In the genomic region with DNA sequence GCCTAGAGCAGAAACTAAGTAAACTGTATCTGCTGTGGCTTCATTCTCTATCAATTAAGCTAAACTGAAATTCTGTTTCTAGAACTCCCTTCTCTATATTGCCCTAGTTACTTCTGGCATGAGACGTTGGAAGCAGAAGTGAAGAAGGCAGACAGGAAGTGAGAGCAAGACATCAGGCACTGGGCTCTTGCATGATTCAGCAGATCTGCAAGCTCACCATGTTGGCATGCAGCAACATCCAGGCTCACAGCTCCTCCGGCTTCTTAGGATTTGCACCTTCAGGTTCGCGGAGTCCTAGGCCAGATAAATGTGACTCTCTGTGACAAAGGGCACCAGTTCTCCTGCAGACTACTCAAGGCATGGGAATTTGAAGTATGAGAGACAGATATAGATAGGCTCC, we compare ENCODE assay signal across 11 cellular contexts.
DNase-seq lines count a peak whose midpoint lies in the region; ATAC-seq and TF ChIP-seq lines count a peak whose summit lies in the region.
"Had no signal": no experiment of that assay in that cellular context is flagged by ENCODE, and none has a peak within 500 bp of the region (broad histone marks: within the 10 kb centered on the region; RNA-seq: fewer than 3 reads in every experiment).

No MANE protein-coding gene starts in this region.

- H3K9me2 ChIP-seq in PC-3 (replicated peaks; ENCODE audit: low read length) = no peaks in the 10 kb centered on the region

- POLR2A ChIA-PET in PC-3 (lab: Charles Lee; ENCODE audit: unreplicated experiment) = no interaction called here

- TF ChIP-seq CTCF in left ventricle myocardium inferior (IDR thresholded peaks at IDR 0.05; ENCODE audit: borderline replicate concordance) = no peak
- TF ChIP-seq CTCF in PC-3 (conservative IDR thresholded peaks at IDR 0.05; ENCODE audit: low read depth, low read length) = no peak

- no peaks in the 10 kb centered on the region for H3K27me3 ChIP-seq in left ventricle myocardium inferior (ENCODE audit: low read depth)
- no peaks in the 10 kb centered on the region for H3K27me3 ChIP-seq in PC-3 (ENCODE audit: low read length)
- H3K27me3 ChIP-seq: gastrocnemius medialis had no signal

- no peak overlapping the region for H3K27ac ChIP-seq in left ventricle myocardium inferior (replicated peaks)
- H3K27ac ChIP-seq in PC-3 (ENCODE audit: low read length) = peak overlapping the region; percentile 32; the same call in 1 of the 2 replicates
- H3K27ac ChIP-seq: gastrocnemius medialis, WERI-Rb-1 had no signal

- no peaks in the 10 kb centered on the region for H4K20me1 ChIP-seq in PC-3 (ENCODE audit: low read length)

- H3K4me3 ChIP-seq in left ventricle myocardium inferior (no peak overlapping the region), PC-3 (ENCODE audit: low read length) (no peak overlapping the region)
- H3K4me3 ChIP-seq: gastrocnemius medialis had no signal

- H3K4me1 ChIP-seq in left ventricle myocardium inferior (no peaks in the 10 kb centered on the region), PC-3 (ENCODE audit: insufficient read depth, low read length) (peaks cover 26% of the 10 kb centered on the region)
- H3K4me1 ChIP-seq: gastrocnemius medialis had no signal

- ATAC-seq in Right ventricle myocardium inferior (no peak), PC-3 (no peak), GM18907 (IDR thresholded peaks at IDR 0.05; ENCODE audit: unreplicated experiment) (no peak), GM19467 (IDR thresholded peaks at IDR 0.05; ENCODE audit: unreplicated experiment) (no peak)
- ATAC-seq: gastrocnemius medialis had no signal

- intact Hi-C loops in left ventricle myocardium inferior (cut with micrococcal nuclease) = no loop called here
- intact Hi-C loops in Right ventricle myocardium inferior (cut with DNase I) = no loop called here
- intact Hi-C loops in PC-3 (cut with micrococcal nuclease) = no loop called here
- intact Hi-C loops in head of caudate nucleus (cut with DNase I) = no loop called here

- BruUV-seq in PC-3 (replicated peaks; lab: Mats Ljungman, UMichigan) = no TSS peak

- no peaks in the 10 kb centered on the region for H3F3A ChIP-seq in PC-3 (ENCODE audit: low read length, unreplicated experiment)

- H3K4me2 ChIP-seq in PC-3 (ENCODE audit: low read length) = no peak overlapping the region

- H3K9ac ChIP-seq in PC-3 (ENCODE audit: low read length) = no peak overlapping the region; the same call in 1 of the 2 replicates

- CTCF ChIA-PET in PC-3 (lab: Charles Lee) = no interaction called here

- no peak overlapping the region; the same call in 1 of the 2 replicates for H2AFZ ChIP-seq in PC-3 (ENCODE audit: low read length)

- H3K79me2 ChIP-seq in PC-3 (ENCODE audit: low read length) = no peaks in the 10 kb centered on the region

- DNase-seq in left ventricle myocardium inferior = peak; percentile 10
- DNase-seq in Right ventricle myocardium inferior (ENCODE audit: missing footprints) = no peak
- DNase-seq in PC-3 = peak; percentile 25
- peak in 25 of 42 donors; percentile 14 to 59 (median 33) for DNase-seq in head of caudate nucleus
- DNase-seq in central memory CD4-positive, alpha-beta T cell = no peak
- no peak for DNase-seq in NCI-H1436 treated with DMSO at 0.1 percent for 48 hours (lab: John Stamatoyannopoulos, UW)
- DNase-seq: NCI-H2171, WERI-Rb-1 had no signal

- H3K9me3 ChIP-seq in left ventricle myocardium inferior (replicated peaks) (no peaks in the 10 kb centered on the region), PC-3 (ENCODE audit: low read length) (no peaks in the 10 kb centered on the region)
- H3K9me3 ChIP-seq: gastrocnemius medialis had no signal

- H3K36me3 ChIP-seq in left ventricle myocardium inferior = no peaks in the 10 kb centered on the region
- H3K36me3 ChIP-seq in PC-3 (ENCODE audit: low read depth, low read length) = no peaks in the 10 kb centered on the region
- H3K36me3 ChIP-seq: gastrocnemius medialis, WERI-Rb-1 had no signal

Comparison
In these comparisons a context has a peak if more than half of its experiments do, and no peak if none do; other contexts are left out.
1. DNase-seq: peak in left ventricle myocardium inferior (single experiment), PC-3 (single experiment) and head of caudate nucleus (25 of 42); none in Right ventricle myocardium inferior (single experiment), central memory CD4-positive, alpha-beta T cell (single experiment) and NCI-H1436 treated with DMSO at 0.1 percent for 48 hours (single experiment).